In genomic region chr1:221335161-221336101, GRCh38 we compare ENCODE assay signal across 8 cellular contexts.
DNase-seq lines count a peak whose midpoint lies in the region; ATAC-seq and TF ChIP-seq lines count a peak whose summit lies in the region.

No MANE protein-coding gene starts in this region.

- DNase-seq in astrocyte of the cerebellum (ENCODE audit: low read depth), result peak; percentile 81
- DNase-seq in kidney glomerular epithelial cell (lab: John Stamatoyannopoulos, UW), result peak; percentile 91
- DNase-seq in suprapubic skin (ENCODE audit: low spot score in 2 of 2), result peak; percentile 66 to 79
- no peak for DNase-seq in central memory CD4-positive, alpha-beta T cell
- DNase-seq in GM19238 (ENCODE audit: insufficient read length, low spot score), result no peak
- DNase-seq in NCI-H1105 (lab: John Stamatoyannopoulos, UW), result no peak

- no peaks in the 10 kb centered on the region for H3K36me3 ChIP-seq in HUES6 (ENCODE audit: control insufficient read depth, insufficient read depth, low read length)
- H3K36me3 ChIP-seq in suprapubic skin, result no peaks in the 10 kb centered on the region

- no peak for ATAC-seq in HG02610 (IDR thresholded peaks at IDR 0.05; ENCODE audit: unreplicated experiment)

- no peak for TF ChIP-seq POLR2A in suprapubic skin (IDR thresholded peaks at IDR 0.05)

- H3K4me3 ChIP-seq in HUES6 (ENCODE audit: low read depth, low read length) (no peak overlapping the region), astrocyte of the cerebellum (ENCODE audit: low read depth, low read length) (no peak overlapping the region), suprapubic skin (no peak overlapping the region)

- H3K27ac ChIP-seq in HUES6 (ENCODE audit: low read depth, low read length), result no peak overlapping the region; the same call in 1 of the 2 replicates
- H3K27ac ChIP-seq in suprapubic skin, result peak overlapping the region; percentile 78

- H3K27me3 ChIP-seq in HUES6 (ENCODE audit: control insufficient read depth, insufficient read depth, low read length) (no peaks in the 10 kb centered on the region), suprapubic skin (no peaks in the 10 kb centered on the region)

- H3K9me3 ChIP-seq in HUES6 (ENCODE audit: control insufficient read depth, insufficient read depth, low read depth, low read length) (peaks cover 15% of the 10 kb centered on the region; the same call in 1 of the 2 replicates), suprapubic skin (peaks cover 7% of the 10 kb centered on the region)

- TF ChIP-seq EP300 in suprapubic skin (IDR thresholded peaks at IDR 0.05), result no peak

- TF ChIP-seq CTCF in astrocyte of the cerebellum (IDR thresholded peaks at IDR 0.05; ENCODE audit: low read depth, low read length, missing control alignments) (no peak), suprapubic skin (IDR thresholded peaks at IDR 0.05) (no peak)

- WGBS in suprapubic skin, result 11% methylated on average over 5 of the region's 5 CpGs

- H3K4me1 ChIP-seq in HUES6 (ENCODE audit: control insufficient read depth, insufficient read depth, low read length) (peaks cover 11% of the 10 kb centered on the region; the same call in 1 of the 2 replicates), suprapubic skin (peaks cover 13% of the 10 kb centered on the region)

- peak overlapping the region; percentile 29 for H3K9ac ChIP-seq in HUES6 (ENCODE audit: low read length)

- in situ Hi-C loops in astrocyte of the cerebellum (cut with HindIII; ENCODE audit: low sequenced_read_pairs), result no loop called here

Comparison
In these comparisons a context has a peak if more than half of its experiments do, and no peak if none do; other contexts are left out.
1. DNase-seq: peak in astrocyte of the cerebellum (single experiment), kidney glomerular epithelial cell (single experiment) and suprapubic skin (2 of 2); none in central memory CD4-positive, alpha-beta T cell (single experiment), GM19238 (single experiment) and NCI-H1105 (single experiment).